In genomic region chr3:30689202-30689641, GRCh38 we compare ENCODE assay signal across 9 cellular contexts.
DNase-seq lines count a peak whose midpoint lies in the region; TF ChIP-seq lines count a peak whose summit lies in the region.
"Had no signal": no experiment of that assay in that cellular context is flagged by ENCODE, and none has a peak within 500 bp of the region (broad histone marks: within the 10 kb centered on the region; RNA-seq: fewer than 3 reads in every experiment).

No MANE protein-coding gene starts in this region.

- peaks cover 88% of the 10 kb centered on the region for H3K36me3 ChIP-seq in mesodermal cell (ENCODE audit: control insufficient read depth, insufficient read depth, low read length)
- H3K36me3 ChIP-seq: cardiac muscle cell had no signal

- peaks cover 31% of the 10 kb centered on the region for H3K4me1 ChIP-seq in mesodermal cell (ENCODE audit: control insufficient read depth, insufficient read depth, low read length, poor library complexity, severe bottlenecking)

- peaks cover 26% of the 10 kb centered on the region for H3K4me1 Mint-ChIP-seq in CD14-positive monocyte

- peak overlapping the region; percentile 77 for H3K27ac ChIP-seq in mesodermal cell (ENCODE audit: low read depth, low read length, severe bottlenecking)
- H3K27ac ChIP-seq: cardiac muscle cell had no signal

- intact Hi-C loops in CD14-positive monocyte (cut with micrococcal nuclease) = no loop called here

- no peaks in the 10 kb centered on the region for H3K9me3 ChIP-seq in mesodermal cell (ENCODE audit: control insufficient read depth, low read length)

- WGBS in mesodermal cell (ENCODE audit: insufficient coverage in 2 of 2), 2 experiments = 58 to 84% methylated on average over 3 of the region's 5 CpGs

- DNase-seq in CD14-positive monocyte (ENCODE audit: low spot score) = no peak
- peak; percentile 15 to 43 for DNase-seq in NCI-H526 (lab: John Stamatoyannopoulos, UW)
- DNase-seq in cerebellar cortex (ENCODE audit: low spot score) = peak; percentile 3
- no peak for DNase-seq in GF-D8 (lab: John Stamatoyannopoulos, UW)
- no peak for DNase-seq in NCI-H2171 treated with DMSO at 0.1 percent for 48 hours (lab: John Stamatoyannopoulos, UW)
- no peak for DNase-seq in activated gamma-delta T cell treated with Interleukin-2 at 50 U/mL for 16 hours
- no peak for DNase-seq in NCI-H510A (lab: John Stamatoyannopoulos, UW)

- peak overlapping the region in 6 of 7 donors; percentile 0 to 86 (median 70) for H3K27ac Mint-ChIP-seq in CD14-positive monocyte

- peaks cover 0 to 2% (median 0%) of the 10 kb centered on the region in 3 donors for H3K27me3 Mint-ChIP-seq in CD14-positive monocyte (ENCODE audit: low read depth in 3 of 3)

- H3K9me3 Mint-ChIP-seq in CD14-positive monocyte = peaks cover 0 to 2% (median 0%) of the 10 kb centered on the region in 7 donors

- H3K4me3 ChIP-seq in mesodermal cell (ENCODE audit: extremely low read depth, insufficient read depth, low read length, poor library complexity, severe bottlenecking) = no peak overlapping the region
- H3K4me3 ChIP-seq: cardiac muscle cell had no signal

- H3K4me3 Mint-ChIP-seq in CD14-positive monocyte = no peak overlapping the region

- no peak for TF ChIP-seq CTCF in CD14-positive monocyte (IDR thresholded peaks at IDR 0.05)

- peaks cover 86 to 90% of the 10 kb centered on the region in 2 donors for H3K36me3 Mint-ChIP-seq in CD14-positive monocyte

Comparison
In these comparisons a context has a peak if more than half of its experiments do, and no peak if none do; other contexts are left out.
1. DNase-seq: peak in NCI-H526 (2 of 2) and cerebellar cortex (single experiment); none in CD14-positive monocyte (single experiment), GF-D8 (single experiment), NCI-H2171 treated with DMSO at 0.1 percent for 48 hours (single experiment), activated gamma-delta T cell treated with Interleukin-2 at 50 U/mL for 16 hours (single experiment) and NCI-H510A (single experiment).